In the genomic region with DNA sequence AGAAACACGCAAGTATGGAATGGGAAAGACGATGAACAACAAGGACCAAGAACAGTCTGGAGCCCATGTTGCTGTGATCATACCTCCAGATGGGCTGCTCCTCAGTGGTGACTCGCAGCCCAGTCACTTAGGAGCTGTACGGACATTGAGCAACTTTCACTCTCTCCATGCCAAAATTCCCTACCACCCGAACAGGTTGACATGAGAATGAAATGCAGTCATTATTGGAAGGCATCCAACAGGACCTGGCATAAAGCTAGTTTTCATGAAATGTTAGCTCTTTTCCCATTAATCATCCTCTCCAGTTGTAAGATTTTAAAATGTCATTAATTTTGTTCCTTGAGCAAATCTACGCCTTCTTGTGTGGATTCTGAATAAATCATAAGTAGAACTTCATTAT, we compare ENCODE assay signal across 11 cellular contexts.
A peak's percentile ranks its signal among the peaks of the same experiment; 100 is the strongest.
DNase-seq lines count a peak whose midpoint lies in the region; ATAC-seq and TF ChIP-seq lines count a peak whose summit lies in the region.
"Had no signal": no experiment of that assay in that cellular context is flagged by ENCODE, and none has a peak within 500 bp of the region (broad histone marks: within the 10 kb centered on the region; RNA-seq: fewer than 3 reads in every experiment).

No MANE protein-coding gene starts in this region.

- CTCF ChIA-PET in SK-N-SH (lab: Yijun Ruan, JAX) = interaction anchor here (1.3 to 1.7 kb wide), 2 partner anchors 9 to 11 kb away, joined by 3 to 4 read pairs; no protein-coding TSS in a partner anchor

- peak overlapping the region; percentile 56 for H3K4me2 ChIP-seq in SK-N-SH

- no peaks in the 10 kb centered on the region for H3K4me1 Mint-ChIP-seq in activated T-helper 17 cell treated with anti-CD3 and anti-CD28 coated beads, Interleukin-2, amount 50 U/mL, for 72 hours

- H3K27me3 ChIP-seq in SK-N-SH (ENCODE audit: insufficient read depth) = no peaks in the 10 kb centered on the region; the same call in 1 of the 2 replicates

- H3K4me3 Mint-ChIP-seq in activated T-helper 17 cell treated with anti-CD3 and anti-CD28 coated beads, Interleukin-2, amount 50 U/mL, for 72 hours = no peak overlapping the region
- H3K4me3 Mint-ChIP-seq: activated T-helper 1 cell treated with anti-CD3 and anti-CD28 coated beads, Interleukin-12 subunit alpha, Interleukin-12 subunit beta, Interleukin-2, Interleukin-4 antibody, amounts not matched to agents 30 ng/mL and 10 ng/mL and 1 ng/mL, durations not matched to agents 14 hours and 24 hours and 36 hours; nephron had no signal

- 5% methylated on average over 6 of the region's 6 CpGs for WGBS in SK-N-SH (ENCODE audit: low lambda C conversion rate)

- no peaks in the 10 kb centered on the region for H3F3A ChIP-seq in SK-N-SH (replicated peaks; ENCODE audit: insufficient read depth)

- no peak for TF ChIP-seq RAD21 in SK-N-SH (IDR thresholded peaks at IDR 0.05; ENCODE audit: low read length)

- H3K27ac Mint-ChIP-seq in activated T-helper 17 cell treated with anti-CD3 and anti-CD28 coated beads, Interleukin-2, amount 50 U/mL, for 72 hours = no peak overlapping the region
- H3K27ac Mint-ChIP-seq: activated T-helper 1 cell treated with anti-CD3 and anti-CD28 coated beads, Interleukin-12 subunit alpha, Interleukin-12 subunit beta, Interleukin-2, Interleukin-4 antibody, amounts not matched to agents 30 ng/mL and 10 ng/mL and 1 ng/mL, durations not matched to agents 14 hours and 24 hours and 36 hours had no signal

- H3K36me3 Mint-ChIP-seq in activated T-helper 17 cell treated with anti-CD3 and anti-CD28 coated beads, Interleukin-2, amount 50 U/mL, for 72 hours (ENCODE audit: low read depth) = no peaks in the 10 kb centered on the region

- H3K4me3 ChIP-seq in SK-N-SH (ENCODE audit: low read depth in 2 of 2, low read length in 1 of 2) = no peak overlapping the region
- no peak overlapping the region for H3K4me3 ChIP-seq in fibroblast of pulmonary artery (replicated peaks; ENCODE audit: low read depth, low read length)

- no peak overlapping the region for H2AFZ ChIP-seq in SK-N-SH (ENCODE audit: low read depth)

- H4K20me1 ChIP-seq in SK-N-SH (ENCODE audit: insufficient read depth) = no peaks in the 10 kb centered on the region

- DNase-seq in NCI-H2081 (lab: John Stamatoyannopoulos, UW) = peak; percentile 1 to 50
- DNase-seq in NCI-H2081 treated with DMSO at 0.1 percent for 48 hours (lab: John Stamatoyannopoulos, UW) = no peak
- DNase-seq in SK-N-SH = no peak
- DNase-seq in fibroblast of pulmonary artery (ENCODE audit: low read depth) = peak; percentile 87
- no peak for DNase-seq in SHP77 treated with DMSO at 0.1 percent for 48 hours (lab: John Stamatoyannopoulos, UW)
- DNase-seq in LoVo (ENCODE audit: low spot score) = no peak
- DNase-seq: NCI-H1048 had no signal

- no peak for TF ChIP-seq CTCF in SK-N-SH (IDR thresholded peaks at IDR 0.05)
- no peak for TF ChIP-seq CTCF in fibroblast of pulmonary artery (IDR thresholded peaks at IDR 0.05; ENCODE audit: low read length, missing control alignments)

- H3K9ac ChIP-seq in SK-N-SH = no peak overlapping the region

- H3K27ac ChIP-seq in SK-N-SH (ENCODE audit: low read depth in 2 of 2, low read length in 1 of 2) = no peak overlapping the region
- H3K27ac ChIP-seq in temporal lobe (ENCODE audit: low read depth, low read length) = peak overlapping the region; percentile 78

- no peaks in the 10 kb centered on the region for H3K9me3 Mint-ChIP-seq in activated T-helper 17 cell treated with anti-CD3 and anti-CD28 coated beads, Interleukin-2, amount 50 U/mL, for 72 hours
- H3K9me3 Mint-ChIP-seq: activated T-helper 1 cell treated with anti-CD3 and anti-CD28 coated beads, Interleukin-12 subunit alpha, Interleukin-12 subunit beta, Interleukin-2, Interleukin-4 antibody, amounts not matched to agents 30 ng/mL and 10 ng/mL and 1 ng/mL, durations not matched to agents 14 hours and 24 hours and 36 hours had no signal

- no peaks in the 10 kb centered on the region for H3K27me3 Mint-ChIP-seq in activated T-helper 17 cell treated with anti-CD3 and anti-CD28 coated beads, Interleukin-2, amount 50 U/mL, for 72 hours

- no peak for TF ChIP-seq EP300 in SK-N-SH (IDR thresholded peaks at IDR 0.05; ENCODE audit: borderline replicate concordance in 1 of 2, low read depth in 1 of 2, low read length in 1 of 2)

- H3K9me2 ChIP-seq in SK-N-SH = no peaks in the 10 kb centered on the region

- no peaks in the 10 kb centered on the region for H3K36me3 ChIP-seq in SK-N-SH (replicated peaks in 1 of 2; ENCODE audit: control insufficient read depth in 1 of 2, insufficient read depth in 2 of 2, low read length in 1 of 2)

- ATAC-seq in activated T-helper 17 cell treated with anti-CD3 and anti-CD28 coated beads, Interleukin-2, amount 50 U/mL, for 72 hours (replicated peaks) = no peak

- H3K4me1 ChIP-seq in SK-N-SH (ENCODE audit: control insufficient read depth in 1 of 2, insufficient read depth in 2 of 2, low read depth in 1 of 2, low read length in 1 of 2) = no peaks in the 10 kb centered on the region

- no peaks in the 10 kb centered on the region for H3K9me3 ChIP-seq in SK-N-SH

- H3K79me2 ChIP-seq in SK-N-SH (ENCODE audit: insufficient read depth) = no peaks in the 10 kb centered on the region

- POLR2A ChIA-PET in SK-N-SH (lab: Yijun Ruan, JAX) = no interaction called here

TF ChIP-seq in SK-N-SH, 30 proteins besides CTCF, POLR2A, EP300 and RAD21:
- TF ChIP-seq FOSL2 (IDR thresholded peaks at IDR 0.05; ENCODE audit: borderline replicate concordance, low read depth) = peak; percentile 33; the same call in 1 of the 2 replicates
- peak; percentile 71 for TF ChIP-seq NFIC (IDR thresholded peaks at IDR 0.05; ENCODE audit: borderline replicate concordance)
- TF ChIP-seq JUND (IDR thresholded peaks at IDR 0.05) = 0 out of 2 replicates have a peak, but pooled peaks have one; percentile 23
- peak; percentile 62 for TF ChIP-seq TCF12 (IDR thresholded peaks at IDR 0.05)
- TF ChIP-seq NRF1 (IDR thresholded peaks at IDR 0.05; ENCODE audit: low read depth, low read length) = no peak
- TF ChIP-seq, protein P1, sequence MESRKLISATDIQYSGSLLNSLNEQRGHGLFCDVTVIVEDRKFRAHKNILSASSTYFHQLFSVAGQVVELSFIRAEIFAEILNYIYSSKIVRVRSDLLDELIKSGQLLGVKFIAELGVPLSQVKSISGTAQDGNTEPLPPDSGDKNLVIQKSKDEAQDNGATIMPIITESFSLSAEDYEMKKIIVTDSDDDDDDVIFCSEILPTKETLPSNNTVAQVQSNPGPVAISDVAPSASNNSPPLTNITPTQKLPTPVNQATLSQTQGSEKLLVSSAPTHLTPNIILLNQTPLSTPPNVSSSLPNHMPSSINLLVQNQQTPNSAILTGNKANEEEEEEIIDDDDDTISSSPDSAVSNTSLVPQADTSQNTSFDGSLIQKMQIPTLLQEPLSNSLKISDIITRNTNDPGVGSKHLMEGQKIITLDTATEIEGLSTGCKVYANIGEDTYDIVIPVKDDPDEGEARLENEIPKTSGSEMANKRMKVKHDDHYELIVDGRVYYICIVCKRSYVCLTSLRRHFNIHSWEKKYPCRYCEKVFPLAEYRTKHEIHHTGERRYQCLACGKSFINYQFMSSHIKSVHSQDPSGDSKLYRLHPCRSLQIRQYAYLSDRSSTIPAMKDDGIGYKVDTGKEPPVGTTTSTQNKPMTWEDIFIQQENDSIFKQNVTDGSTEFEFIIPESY (IDR thresholded peaks at IDR 0.05; ENCODE audit: borderline replicate concordance, low read depth) = no peak
- TF ChIP-seq, protein P2, sequence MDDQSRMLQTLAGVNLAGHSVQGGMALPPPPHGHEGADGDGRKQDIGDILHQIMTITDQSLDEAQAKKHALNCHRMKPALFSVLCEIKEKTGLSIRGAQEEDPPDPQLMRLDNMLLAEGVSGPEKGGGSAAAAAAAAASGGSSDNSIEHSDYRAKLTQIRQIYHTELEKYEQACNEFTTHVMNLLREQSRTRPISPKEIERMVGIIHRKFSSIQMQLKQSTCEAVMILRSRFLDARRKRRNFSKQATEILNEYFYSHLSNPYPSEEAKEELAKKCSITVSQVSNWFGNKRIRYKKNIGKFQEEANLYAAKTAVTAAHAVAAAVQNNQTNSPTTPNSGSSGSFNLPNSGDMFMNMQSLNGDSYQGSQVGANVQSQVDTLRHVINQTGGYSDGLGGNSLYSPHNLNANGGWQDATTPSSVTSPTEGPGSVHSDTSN (IDR thresholded peaks at IDR 0.05) = peak; percentile 46

Comparison
In these comparisons a context has a peak if more than half of its experiments do, and no peak if none do; other contexts are left out.
1. DNase-seq: peak in NCI-H2081 (2 of 2) and fibroblast of pulmonary artery (single experiment); none in NCI-H2081 treated with DMSO at 0.1 percent for 48 hours (single experiment), SK-N-SH (single experiment), SHP77 treated with DMSO at 0.1 percent for 48 hours (single experiment) and LoVo (single experiment).